In genomic region chr3:14410501-14411165, GRCh38 we compare ENCODE assay signal across 9 cellular contexts. TPM values are rescaled to one million over a fixed set of nuclear protein-coding genes. Genes with fewer than 3 reads are reported as not detected.
DNase-seq lines count a peak whose midpoint lies in the region; ATAC-seq, FAIRE-seq and TF ChIP-seq lines count a peak whose summit lies in the region.
"Had no signal": no experiment of that assay in that cellular context is flagged by ENCODE, and none has a peak within 500 bp of the region (broad histone marks: within the 10 kb centered on the region; RNA-seq: fewer than 3 reads in every experiment).

No MANE protein-coding gene starts in this region.

- H4K20me1 ChIP-seq in endothelial cell of umbilical vein (replicated peaks; ENCODE audit: control insufficient read depth, extremely low read depth, insufficient read depth, low read length): no peaks in the 10 kb centered on the region

- H3K4me2 ChIP-seq in endothelial cell of umbilical vein (ENCODE audit: insufficient read depth, low read length): no peak overlapping the region

- peak overlapping the region; percentile 4 for H3K9ac ChIP-seq in endothelial cell of umbilical vein (replicated peaks; ENCODE audit: extremely low read depth, insufficient read depth, low read length)

- peaks cover 0 to 4% (median 3%) of the 10 kb centered on the region in 3 donors for H3K27me3 Mint-ChIP-seq in immature natural killer cell (ENCODE audit: low read depth in 3 of 3)

- intact Hi-C loops in endothelial cell of umbilical vein (cut with micrococcal nuclease): loop anchor here (1.0 to 2.0 kb wide), 2 partner anchors 8 to 22 kb away; partner anchors contain the start of gene SLC6A6

- H3K4me1 ChIP-seq in endothelial cell of umbilical vein (ENCODE audit: control insufficient read depth, extremely low read depth, insufficient read depth, low read length): peaks cover 12% of the 10 kb centered on the region
- H3K4me1 ChIP-seq: body of pancreas had no signal

- H3K27me3 ChIP-seq in endothelial cell of umbilical vein (ENCODE audit: control insufficient read depth in 2 of 2, insufficient read depth in 2 of 2, low read length in 2 of 2): no peaks in the 10 kb centered on the region
- H3K27me3 ChIP-seq: body of pancreas had no signal

- POLR2A ChIA-PET in endothelial cell of umbilical vein (lab: Charles Lee): no interaction called here

- TF ChIP-seq POLR2A in endothelial cell of umbilical vein (IDR thresholded peaks at IDR 0.05; ENCODE audit: low read depth, low read length): no peak

- H2AFZ ChIP-seq in endothelial cell of umbilical vein (ENCODE audit: low read depth, low read length): no peak overlapping the region

- H3K9me3 Mint-ChIP-seq in immature natural killer cell: no peaks in the 10 kb centered on the region

- no TSS peak for BruUV-seq in endothelial cell of umbilical vein (replicated peaks; lab: Mats Ljungman, UMichigan)

- ATAC-seq in GM21367 (IDR thresholded peaks at IDR 0.05; ENCODE audit: unreplicated experiment) (peak; percentile 67), HG03025 (IDR thresholded peaks at IDR 0.05; ENCODE audit: low FRiP score, unreplicated experiment) (no peak)
- ATAC-seq: body of pancreas had no signal

- DNase-seq in A172 (ENCODE audit: low spot score) (peak; percentile 99), RPMI8226 (peak; percentile 83), endothelial cell of umbilical vein (ENCODE audit: low read depth, low spot score) (peak; percentile 18), renal cortical epithelial cell (ENCODE audit: low read depth) (peak; percentile 97), cortex of kidney (lab: John Stamatoyannopoulos, UW) (no peak), immature natural killer cell (no peak)

- peak; percentile 79 for FAIRE-seq in endothelial cell of umbilical vein (lab: Jason Lieb, UNC)

- no peak overlapping the region for H3K27ac Mint-ChIP-seq in immature natural killer cell

- CTCF ChIA-PET in endothelial cell of umbilical vein (lab: Charles Lee): interaction anchor here (1.6 kb wide), 1 partner anchor 51 kb away, joined by 3 read pairs; no protein-coding TSS in a partner anchor

- H3K36me3 ChIP-seq in endothelial cell of umbilical vein (ENCODE audit: control insufficient read depth in 2 of 2, extremely low read depth in 1 of 2, insufficient read depth in 2 of 2, low read length in 2 of 2): no peaks in the 10 kb centered on the region

- H3K36me3 Mint-ChIP-seq in immature natural killer cell: peaks cover 0 to 4% (median 4%) of the 10 kb centered on the region in 3 donors

- peaks cover 62% of the 10 kb centered on the region for H3K79me2 ChIP-seq in endothelial cell of umbilical vein (ENCODE audit: control insufficient read depth, insufficient read depth, low read length)

- dilution Hi-C loops in endothelial cell of umbilical vein (cut with MboI; ENCODE audit: extremely low pct_ligation_motif_present, low sequenced_read_pairs): no loop called here

- H3K9me3 ChIP-seq in endothelial cell of umbilical vein (replicated peaks; ENCODE audit: control insufficient read depth, insufficient read depth, low read length): no peaks in the 10 kb centered on the region
- H3K9me3 ChIP-seq: body of pancreas had no signal

- H3K4me3 Mint-ChIP-seq in immature natural killer cell: no peak overlapping the region

- H3K9me1 ChIP-seq in endothelial cell of umbilical vein (replicated peaks; ENCODE audit: control insufficient read depth, extremely low read depth, insufficient read depth, low read length): no peaks in the 10 kb centered on the region

- H3K4me3 ChIP-seq in endothelial cell of umbilical vein (replicated peaks in 1 of 3; ENCODE audit: insufficient read depth in 1 of 3, low read depth in 1 of 3, low read length in 3 of 3): no peak overlapping the region
- H3K4me3 ChIP-seq: body of pancreas had no signal

- peaks cover 15 to 20% of the 10 kb centered on the region in 2 donors for H3K4me1 Mint-ChIP-seq in immature natural killer cell

- peak overlapping the region; percentile 79 for H3K27ac ChIP-seq in endothelial cell of umbilical vein (ENCODE audit: insufficient read depth, low read depth, low read length)
- H3K27ac ChIP-seq: body of pancreas had no signal

- no peak for TF ChIP-seq CTCF in endothelial cell of umbilical vein (IDR thresholded peaks at IDR 0.05; ENCODE audit: extremely low read depth in 1 of 2, insufficient read depth in 1 of 2, low read depth in 1 of 2, low read length in 2 of 2)

TF ChIP-seq in endothelial cell of umbilical vein, 7 proteins besides CTCF, POLR2A, EP300 and RAD21:
- TF ChIP-seq FOS (IDR thresholded peaks at IDR 0.05; ENCODE audit: borderline replicate concordance, insufficient read depth, low read length): no peak
- peak; percentile 24 for TF ChIP-seq POLR2AphosphoS5 (IDR thresholded peaks at IDR 0.05; ENCODE audit: insufficient read depth, low read depth, low read length)
- no peak for TF ChIP-seq EZH2 (IDR thresholded peaks at IDR 0.05; ENCODE audit: borderline replicate concordance, low read depth, low read length, severe bottlenecking)

RNA-seq across cellular contexts. Expression of gene SLC6A6, which starts 8.2 kb away (rescaled TPM):
- total RNA-seq in A172 (2014; rRNA removed; shearing (Covaris generic)): 26.0 and 34.2 TPM in 2 replicates
- 33.8 and 38.0 TPM in 2 replicates for total RNA-seq in endothelial cell of umbilical vein
- 24.8 and 25.7 TPM in 2 replicates for polyA plus RNA-seq in endothelial cell of umbilical vein
- polyA plus RNA-seq in endothelial cell of umbilical vein (2011; cell fraction: cytosol; rRNA removed): 16.9 and 19.1 TPM in 2 replicates
- 51.5 and 59.3 TPM in 2 replicates for polyA plus RNA-seq in endothelial cell of umbilical vein (2011; cell fraction: nucleus; rRNA removed)
- polyA plus RNA-seq in endothelial cell of umbilical vein (2012): 13.7 and 19.6 TPM in 2 replicates
- 75.0 and 82.1 TPM in 2 replicates for polyA minus RNA-seq in endothelial cell of umbilical vein
- polyA minus RNA-seq in endothelial cell of umbilical vein (2011; cell fraction: cytosol; rRNA and poly(A)+ RNA removed): 12.4 TPM
- polyA minus RNA-seq in endothelial cell of umbilical vein (2011; cell fraction: nucleus; rRNA and poly(A)+ RNA removed): 47.6 and 56.2 TPM in 2 replicates
- 46.9 and 354 TPM in 2 replicates for total RNA-seq in renal cortical epithelial cell
- polyA plus RNA-seq in immature natural killer cell: 1 to 10 TPM; 4.7 to 8.0 (median 6.9) TPM

Comparison
In these comparisons a context has a peak if more than half of its experiments do, and no peak if none do; other contexts are left out.
1. DNase-seq: peak in A172 (single experiment), RPMI8226 (single experiment), endothelial cell of umbilical vein (single experiment) and renal cortical epithelial cell (single experiment); none in cortex of kidney (single experiment) and immature natural killer cell (0 of 3).